ENCODE assay signal across 8 cellular contexts in genomic region chr1:231806623-231807470, GRCh38.
DNase-seq lines count a peak whose midpoint lies in the region; ATAC-seq and TF ChIP-seq lines count a peak whose summit lies in the region.

No MANE protein-coding gene starts in this region.

- H3K4me1 Mint-ChIP-seq in activated CD4-positive, alpha-beta T cell treated with anti-CD3 and anti-CD28 coated beads, Interleukin-2, amount 10 ng/mL, durations not matched to agents 7 days and 5 days: no peaks in the 10 kb centered on the region
- H3K4me1 Mint-ChIP-seq in osteocyte (ENCODE audit: unreplicated experiment): peaks cover 25% of the 10 kb centered on the region

- no peaks in the 10 kb centered on the region for H3K27me3 Mint-ChIP-seq in activated CD4-positive, alpha-beta T cell treated with anti-CD3 and anti-CD28 coated beads, Interleukin-2, amount 10 ng/mL, durations not matched to agents 7 days and 5 days
- no peaks in the 10 kb centered on the region for H3K27me3 Mint-ChIP-seq in osteocyte (ENCODE audit: unreplicated experiment)

- POLR2A ChIA-PET in activated CD4-positive, alpha-beta T cell treated with anti-CD3 and anti-CD28 coated beads, Interleukin-2, amount 10 ng/mL, durations not matched to agents 7 days and 5 days (lab: Charles Lee): no interaction called here

- H3K4me3 Mint-ChIP-seq in activated CD4-positive, alpha-beta T cell treated with anti-CD3 and anti-CD28 coated beads, Interleukin-2, amount 10 ng/mL, durations not matched to agents 7 days and 5 days: no peak overlapping the region
- H3K4me3 Mint-ChIP-seq in osteocyte (ENCODE audit: unreplicated experiment): no peak overlapping the region

- peaks cover 10% of the 10 kb centered on the region for H3K36me3 Mint-ChIP-seq in activated CD4-positive, alpha-beta T cell treated with anti-CD3 and anti-CD28 coated beads, Interleukin-2, amount 10 ng/mL, durations not matched to agents 7 days and 5 days (ENCODE audit: low read depth)
- peaks cover 21% of the 10 kb centered on the region for H3K36me3 Mint-ChIP-seq in osteocyte (ENCODE audit: unreplicated experiment)

- H3K4me3 ChIP-seq in GM12875 (ENCODE audit: low read depth, low read length) (no peak overlapping the region), foreskin fibroblast (ENCODE audit: low read depth in 1 of 2, low read length in 2 of 2) (no peak overlapping the region)

- peak; percentile 88 for TF ChIP-seq CTCF in GM12875 (IDR thresholded peaks at IDR 0.05; ENCODE audit: borderline replicate concordance, insufficient read depth, low read depth, low read length)
- TF ChIP-seq CTCF in foreskin fibroblast (IDR thresholded peaks at IDR 0.05; ENCODE audit: low read depth, low read length): peak; percentile 28
- peak; percentile 51 for TF ChIP-seq CTCF in osteocyte (IDR thresholded peaks at IDR 0.05)

- H3K9me3 Mint-ChIP-seq in activated CD4-positive, alpha-beta T cell treated with anti-CD3 and anti-CD28 coated beads, Interleukin-2, amount 10 ng/mL, durations not matched to agents 7 days and 5 days: peaks cover 2% of the 10 kb centered on the region
- H3K9me3 Mint-ChIP-seq in osteocyte (ENCODE audit: unreplicated experiment): peaks cover 7% of the 10 kb centered on the region

- H3K27ac Mint-ChIP-seq in activated CD4-positive, alpha-beta T cell treated with anti-CD3 and anti-CD28 coated beads, Interleukin-2, amount 10 ng/mL, durations not matched to agents 7 days and 5 days: no peak overlapping the region
- peak overlapping the region; percentile 34 for H3K27ac Mint-ChIP-seq in osteocyte (ENCODE audit: unreplicated experiment)

- ATAC-seq in HG02798 (IDR thresholded peaks at IDR 0.05; ENCODE audit: poor library complexity, unreplicated experiment): peak; percentile 88

- CTCF ChIA-PET in activated CD4-positive, alpha-beta T cell treated with anti-CD3 and anti-CD28 coated beads, Interleukin-2, amount 10 ng/mL, durations not matched to agents 7 days and 5 days (lab: Charles Lee): no interaction called here

- DNase-seq in A172 (ENCODE audit: low spot score) (peak; percentile 82), NCI-H1930 (lab: John Stamatoyannopoulos, UW) (peak; percentile 5 to 37), foreskin fibroblast (peak in 1 of 2 donors; percentile 38), osteocyte (ENCODE audit: extremely low spot score, unreplicated experiment) (no peak), NCI-H128 (lab: John Stamatoyannopoulos, UW; ENCODE audit: unreplicated experiment) (no peak)
- peak; percentile 28 for DNase-seq in activated CD4-positive, alpha-beta T cell treated with anti-CD3 and anti-CD28 coated beads, Interleukin-2, amount 10 ng/mL, durations not matched to agents 7 days and 5 days

Comparison
In these comparisons a context has a peak if more than half of its experiments do, and no peak if none do; other contexts are left out.
1. DNase-seq: peak in A172 (single experiment), NCI-H1930 (2 of 2) and activated CD4-positive, alpha-beta T cell treated with anti-CD3 and anti-CD28 coated beads, Interleukin-2, amount 10 ng/mL, durations not matched to agents 7 days and 5 days (single experiment); none in osteocyte (single experiment) and NCI-H128 (single experiment).
2. CTCF ChIP-seq: peak in every context shown above with its lines; median percentile 88 in GM12875; 51 in osteocyte; 28 in foreskin fibroblast.